ENCODE assay signal across 27 cellular contexts in the genomic region with DNA sequence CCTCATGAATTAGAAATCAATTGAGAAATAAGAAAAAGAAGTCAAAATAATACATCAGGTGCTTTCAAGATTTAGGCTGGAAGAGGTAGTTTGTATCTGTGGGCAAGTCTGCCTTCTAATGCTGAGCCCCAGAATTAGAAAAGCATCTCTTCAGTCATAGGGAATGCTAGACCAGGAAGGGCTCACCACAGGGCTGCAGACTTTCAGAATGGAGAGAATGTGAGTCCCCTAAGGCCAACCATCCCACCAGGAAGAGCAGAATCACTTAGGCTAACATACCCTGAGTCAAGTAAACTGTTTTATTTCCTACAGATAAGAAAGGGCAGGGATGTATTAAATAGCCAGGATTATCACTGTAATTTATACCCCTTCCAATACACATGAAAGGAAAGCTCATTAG.
"Had no signal": no experiment of that assay in that cellular context is flagged by ENCODE, and none has a peak within 500 bp of the region (broad histone marks: within the 10 kb centered on the region; RNA-seq: fewer than 3 reads in every experiment).

No MANE protein-coding gene starts in this region.

- H3K36me3 Mint-ChIP-seq: activated naive CD4-positive, alpha-beta T cell treated with anti-CD3 and anti-CD28 coated beads, Interleukin-2, amount 10 ng/mL, durations not matched to agents 7 days and 5 days; activated naive CD4-positive, alpha-beta T cell treated with anti-CD3 and anti-CD28 coated beads, Interleukin-2, amount 50 U/mL, for 72 hours; activated naive CD8-positive, alpha-beta T cell treated with anti-CD3 and anti-CD28 coated beads, Interleukin-2, amount 10 ng/mL, durations not matched to agents 7 days and 5 days; brain had no signal

- ATAC-seq: activated naive CD4-positive, alpha-beta T cell treated with anti-CD3 and anti-CD28 coated beads, Interleukin-2, amount 50 U/mL, for 72 hours; activated T-cell treated with anti-CD3 and anti-CD28 coated beads, Interleukin-2, amount 50 U/mL, for 72 hours; gastroesophageal sphincter had no signal

- H3K4me3 Mint-ChIP-seq: activated CD4-positive, alpha-beta memory T cell treated with anti-CD3 and anti-CD28 coated beads, Interleukin-2, amount 10 ng/mL, durations not matched to agents 7 days and 5 days; activated CD4-positive, alpha-beta T cell treated with anti-CD3 and anti-CD28 coated beads, Interleukin-2, amount 10 ng/mL, durations not matched to agents 7 days and 5 days; activated naive CD4-positive, alpha-beta T cell treated with anti-CD3 and anti-CD28 coated beads, Interleukin-2, amount 10 ng/mL, durations not matched to agents 7 days and 5 days; activated naive CD8-positive, alpha-beta T cell treated with anti-CD3 and anti-CD28 coated beads, Interleukin-2, amount 10 ng/mL, durations not matched to agents 7 days and 5 days; activated T-cell treated with anti-CD3 and anti-CD28 coated beads, Interleukin-2, amount 50 U/mL, for 24 hours; activated T-cell treated with anti-CD3 and anti-CD28 coated beads, Interleukin-2, amount 50 U/mL, for 72 hours; brain; central memory CD8-positive, alpha-beta T cell; dendritic cell treated with granulocyte-macrophage colony-stimulating factor and Interleukin-4, amounts not matched to agents 40 ng/mL and 50 ng/mL, for 4 days had no signal

- H3K4me1 ChIP-seq: ascending aorta, breast epithelium, esophagus squamous epithelium, gastroesophageal sphincter had no signal

- H3K9me3 Mint-ChIP-seq: activated CD4-positive, alpha-beta T cell treated with anti-CD3 and anti-CD28 coated beads, Interleukin-2, amount 10 ng/mL, durations not matched to agents 7 days and 5 days; activated naive CD8-positive, alpha-beta T cell treated with anti-CD3 and anti-CD28 coated beads, Interleukin-2, amount 10 ng/mL, durations not matched to agents 7 days and 5 days had no signal

- H3K27ac Mint-ChIP-seq: activated CD4-positive, alpha-beta memory T cell treated with anti-CD3 and anti-CD28 coated beads, Interleukin-2, amount 10 ng/mL, durations not matched to agents 7 days and 5 days; activated CD4-positive, alpha-beta T cell treated with anti-CD3 and anti-CD28 coated beads, Interleukin-2, amount 10 ng/mL, durations not matched to agents 7 days and 5 days; activated naive CD4-positive, alpha-beta T cell treated with anti-CD3 and anti-CD28 coated beads, Interleukin-2, amount 10 ng/mL, durations not matched to agents 7 days and 5 days; activated naive CD4-positive, alpha-beta T cell treated with anti-CD3 and anti-CD28 coated beads, Interleukin-2, amount 50 U/mL, for 72 hours; activated naive CD8-positive, alpha-beta T cell treated with anti-CD3 and anti-CD28 coated beads, Interleukin-2, amount 10 ng/mL, durations not matched to agents 7 days and 5 days; activated T-cell treated with anti-CD3 and anti-CD28 coated beads, Interleukin-2, amount 50 U/mL, for 24 hours; activated T-cell treated with anti-CD3 and anti-CD28 coated beads, Interleukin-2, amount 50 U/mL, for 72 hours; brain; dendritic cell treated with granulocyte-macrophage colony-stimulating factor and Interleukin-4, amounts not matched to agents 40 ng/mL and 50 ng/mL, for 4 days had no signal

- H3K27ac ChIP-seq: ascending aorta, breast epithelium, cardiac muscle cell, coronary artery, dorsolateral prefrontal cortex, esophagus squamous epithelium, gastroesophageal sphincter had no signal

- H3K9me3 ChIP-seq: ascending aorta, breast epithelium, esophagus squamous epithelium, gastroesophageal sphincter had no signal

- H3K4me3 ChIP-seq: ascending aorta, breast epithelium, cardiac muscle cell, coronary artery, dorsolateral prefrontal cortex, esophagus squamous epithelium, gastroesophageal sphincter had no signal

- H3K27me3 Mint-ChIP-seq: activated CD4-positive, alpha-beta memory T cell treated with anti-CD3 and anti-CD28 coated beads, Interleukin-2, amount 10 ng/mL, durations not matched to agents 7 days and 5 days; activated CD4-positive, alpha-beta T cell treated with anti-CD3 and anti-CD28 coated beads, Interleukin-2, amount 10 ng/mL, durations not matched to agents 7 days and 5 days; activated naive CD4-positive, alpha-beta T cell treated with anti-CD3 and anti-CD28 coated beads, Interleukin-2, amount 10 ng/mL, durations not matched to agents 7 days and 5 days; activated naive CD8-positive, alpha-beta T cell treated with anti-CD3 and anti-CD28 coated beads, Interleukin-2, amount 10 ng/mL, durations not matched to agents 7 days and 5 days; activated T-cell treated with anti-CD3 and anti-CD28 coated beads, Interleukin-2, amount 50 U/mL, for 24 hours; central memory CD8-positive, alpha-beta T cell; dendritic cell treated with granulocyte-macrophage colony-stimulating factor and Interleukin-4, amounts not matched to agents 40 ng/mL and 50 ng/mL, for 4 days had no signal

- DNase-seq: activated CD4-positive, alpha-beta memory T cell treated with anti-CD3 and anti-CD28 coated beads, Interleukin-2, amount 10 ng/mL, durations not matched to agents 7 days and 5 days; activated CD4-positive, alpha-beta T cell treated with anti-CD3 and anti-CD28 coated beads for 1 hour; activated CD4-positive, alpha-beta T cell treated with anti-CD3 and anti-CD28 coated beads for 4 hours; activated CD4-positive, alpha-beta T cell treated with anti-CD3 and anti-CD28 coated beads, Interleukin-2, amount 10 ng/mL, durations not matched to agents 7 days and 5 days; activated CD4-positive, alpha-beta T cell treated with anti-CD3 and anti-CD28 coated beads, Interleukin-2, amount 50 U/mL, for 4 hours; activated CD8-positive, alpha-beta memory T cell treated with anti-CD3 and anti-CD28 coated beads, Interleukin-2, amount 50 U/mL, for 48 hours; activated gamma-delta T cell; activated naive CD4-positive, alpha-beta T cell; activated naive CD4-positive, alpha-beta T cell treated with anti-CD3 and anti-CD28 coated beads, Interleukin-2, amount 10 ng/mL, durations not matched to agents 7 days and 5 days; activated naive CD8-positive, alpha-beta T cell treated with anti-CD3 and anti-CD28 coated beads, Interleukin-2, amount 10 ng/mL, durations not matched to agents 7 days and 5 days; activated T-cell treated with anti-CD3 and anti-CD28 coated beads for 4 hours; activated T-cell treated with anti-CD3 and anti-CD28 coated beads, Interleukin-2, amount 50 U/mL, for 24 hours; activated T-cell treated with anti-CD3 and anti-CD28 coated beads, Interleukin-2, amount 50 U/mL, for 72 hours; dorsolateral prefrontal cortex; effector memory CD4-positive, alpha-beta T cell; esophagus squamous epithelium; foreskin melanocyte; T-helper 2 cell had no signal

- H3K4me1 Mint-ChIP-seq: activated CD4-positive, alpha-beta memory T cell treated with anti-CD3 and anti-CD28 coated beads, Interleukin-2, amount 10 ng/mL, durations not matched to agents 7 days and 5 days; activated CD4-positive, alpha-beta T cell treated with anti-CD3 and anti-CD28 coated beads, Interleukin-2, amount 10 ng/mL, durations not matched to agents 7 days and 5 days; activated naive CD4-positive, alpha-beta T cell treated with anti-CD3 and anti-CD28 coated beads, Interleukin-2, amount 10 ng/mL, durations not matched to agents 7 days and 5 days; activated naive CD8-positive, alpha-beta T cell treated with anti-CD3 and anti-CD28 coated beads, Interleukin-2, amount 10 ng/mL, durations not matched to agents 7 days and 5 days; brain; central memory CD8-positive, alpha-beta T cell had no signal

- H3K27me3 ChIP-seq: ascending aorta, breast epithelium, cardiac muscle cell, esophagus squamous epithelium, gastroesophageal sphincter had no signal

- H3K36me3 ChIP-seq: ascending aorta, breast epithelium, cardiac muscle cell, esophagus squamous epithelium, gastroesophageal sphincter had no signal
